12 cellular contexts compared by ENCODE assay signal in genomic region chr4:143202824-143203223, GRCh38. TPM values are rescaled to one million over a fixed set of nuclear protein-coding genes. Genes with fewer than 3 reads are reported as not detected.
DNase-seq lines count a peak whose midpoint lies in the region; ATAC-seq and TF ChIP-seq lines count a peak whose summit lies in the region.
"Had no signal": no experiment of that assay in that cellular context is flagged by ENCODE, and none has a peak within 500 bp of the region (broad histone marks: within the 10 kb centered on the region; RNA-seq: fewer than 3 reads in every experiment).

No MANE protein-coding gene starts in this region.

- H3K79me2 ChIP-seq in PC-9 (ENCODE audit: low read depth), result no peaks in the 10 kb centered on the region

- in situ Hi-C loops in brain microvascular endothelial cell (cut with HindIII; ENCODE audit: low pct_ligation_motif_present, low sequenced_read_pairs), result no loop called here

- H2AFZ ChIP-seq in PC-9, result no peak overlapping the region

- no peaks in the 10 kb centered on the region for H4K20me1 ChIP-seq in PC-9 (ENCODE audit: insufficient read depth)

- intact Hi-C loops in PC-9 (cut with micrococcal nuclease; ENCODE audit: unreplicated experiment), result loop anchor here (1.0 to 10.0 kb wide), 3 partner anchors 134 to 352 kb away; partner anchors contain the start of gene GAB1
- intact Hi-C loops in esophagus muscularis mucosa (cut with DNase I), result loop anchor here (10.0 kb wide), 1 partner anchor 312 kb away; the partner anchor contains the start of gene SMARCA5
- intact Hi-C loops in left colon (cut with DNase I, micrococcal nuclease), result loop anchor here in 1 of 2 donors (5.0 to 10.0 kb wide), 2 partner anchors 132 to 279 kb away; partner anchors contain the start of gene GAB1

- ATAC-seq in GM21825 (IDR thresholded peaks at IDR 0.05; ENCODE audit: unreplicated experiment) (no peak), left colon (no peak)
- ATAC-seq: left cardiac atrium had no signal

- H3K4me1 ChIP-seq in PC-9 (replicated peaks; ENCODE audit: insufficient read depth) (no peaks in the 10 kb centered on the region), esophagus muscularis mucosa (peaks cover 0 to 16% (median 5%) of the 10 kb centered on the region in 4 donors)

- 90% methylated on average over 1 of the region's 1 CpG for WGBS in esophagus muscularis mucosa

- H3K27me3 ChIP-seq in PC-9 (ENCODE audit: insufficient read depth, low read depth), result no peaks in the 10 kb centered on the region
- H3K27me3 ChIP-seq in esophagus muscularis mucosa, result no peaks in the 10 kb centered on the region
- H3K27me3 ChIP-seq in brain microvascular endothelial cell (replicated peaks), result no peaks in the 10 kb centered on the region
- H3K27me3 ChIP-seq: MG63 had no signal

- CTCF ChIA-PET in PC-9 (lab: Charles Lee), result no interaction called here

- DNase-seq in HCEC 1CT (peak; percentile 2), PC-9 (no peak), esophagus muscularis mucosa (ENCODE audit: extremely low spot score) (no peak), retinal pigment epithelial cell (ENCODE audit: low read depth) (no peak), brain microvascular endothelial cell (no peak), left colon (no peak), NCI-H2171 (lab: John Stamatoyannopoulos, UW) (no peak)
- DNase-seq: activated CD4-positive, CD25-positive, alpha-beta regulatory T cell; activated effector memory CD4-positive, alpha-beta T cell treated with Interleukin-2 at 50 U/mL for 16 hours; left cardiac atrium; MG63 had no signal

- BruUV-seq in PC-9 (replicated peaks; lab: Mats Ljungman, UMichigan), result no TSS peak

- TF ChIP-seq EP300 in esophagus muscularis mucosa (IDR thresholded peaks at IDR 0.05), result no peak

- TF ChIP-seq POLR2A in esophagus muscularis mucosa (IDR thresholded peaks at IDR 0.05; ENCODE audit: low read depth), result no peak

- POLR2A ChIA-PET in PC-9 (lab: Charles Lee; ENCODE audit: unreplicated experiment), result interaction anchor here (0.5 kb wide), 1 partner anchor 216 kb away, joined by 3 read pairs; no protein-coding TSS in a partner anchor

- H3K27ac ChIP-seq in PC-9 (no peak overlapping the region), esophagus muscularis mucosa (replicated peaks in 1 of 4) (no peak overlapping the region), brain microvascular endothelial cell (no peak overlapping the region)

- no peak overlapping the region for H3K4me3 ChIP-seq in PC-9
- H3K4me3 ChIP-seq in esophagus muscularis mucosa, result no peak overlapping the region
- H3K4me3 ChIP-seq in retinal pigment epithelial cell (ENCODE audit: low read length), result no peak overlapping the region
- no peak overlapping the region for H3K4me3 ChIP-seq in brain microvascular endothelial cell (ENCODE audit: low read depth, low read length)
- H3K4me3 ChIP-seq: MG63 had no signal

- H3K4me2 ChIP-seq in PC-9, result no peak overlapping the region

- TF ChIP-seq CTCF in PC-9 (conservative IDR thresholded peaks at IDR 0.05) (peak; percentile 53), esophagus muscularis mucosa (IDR thresholded peaks at IDR 0.05) (peak; percentile 43 to 51 (median 44)), retinal pigment epithelial cell (conservative IDR thresholded peaks at IDR 0.05; ENCODE audit: low read depth, low read length) (peak; percentile 25), brain microvascular endothelial cell (IDR thresholded peaks at IDR 0.05; ENCODE audit: low read depth, low read length, missing control alignments) (no peak)

- no peaks in the 10 kb centered on the region for H3K9me2 ChIP-seq in PC-9 (ENCODE audit: insufficient read depth)

- H3F3A ChIP-seq in PC-9 (ENCODE audit: insufficient read depth, low read depth), result no peaks in the 10 kb centered on the region

- H3K36me3 ChIP-seq in PC-9 (ENCODE audit: low read depth), result peaks cover 15% of the 10 kb centered on the region
- peaks cover 39 to 74% (median 61%) of the 10 kb centered on the region in 4 donors for H3K36me3 ChIP-seq in esophagus muscularis mucosa
- H3K36me3 ChIP-seq in brain microvascular endothelial cell (replicated peaks), result peaks cover 43% of the 10 kb centered on the region

- H3K9me3 ChIP-seq in PC-9 (ENCODE audit: insufficient read depth, low read depth) (no peaks in the 10 kb centered on the region), esophagus muscularis mucosa (no peaks in the 10 kb centered on the region)
- H3K9me3 ChIP-seq: MG63 had no signal

RNA-seq across cellular contexts. Expression of gene USP38, which starts 18.1 kb away (rescaled TPM):
- 11.9 and 12.3 TPM in 2 replicates for total RNA-seq in PC-9 (2021)
- 10 to 100 TPM; 16.6 to 25.5 (median 23.3) TPM for total RNA-seq in esophagus muscularis mucosa
- total RNA-seq in left colon, result 10 to 100 TPM; 34.6 to 60.4 TPM
